In genomic region chr10:63668081-63668480, GRCh38 we compare ENCODE assay signal across 20 cellular contexts.
DNase-seq lines count a peak whose midpoint lies in the region; TF ChIP-seq lines count a peak whose summit lies in the region.
"Had no signal": no experiment of that assay in that cellular context is flagged by ENCODE, and none has a peak within 500 bp of the region (broad histone marks: within the 10 kb centered on the region; RNA-seq: fewer than 3 reads in every experiment).

No MANE protein-coding gene starts in this region.

- H3K4me1 ChIP-seq in HEK293 (ENCODE audit: control insufficient read depth, insufficient read depth, low read length): peaks cover 14% of the 10 kb centered on the region
- peaks cover 0 to 6% of the 10 kb centered on the region in 2 donors for H3K4me1 ChIP-seq in uterus

- no peaks in the 10 kb centered on the region for H3K9me3 Mint-ChIP-seq in mesothelial cell of epicardium
- H3K9me3 Mint-ChIP-seq: CD4-positive, CD25-positive, alpha-beta regulatory T cell had no signal

- TF ChIP-seq POLR2A in uterus (IDR thresholded peaks at IDR 0.05): no peak

- H3K4me3 Mint-ChIP-seq in mesothelial cell of epicardium: no peak overlapping the region
- H3K4me3 Mint-ChIP-seq: B cell; CD4-positive, CD25-positive, alpha-beta regulatory T cell had no signal

- intact Hi-C loops in uterus (cut with DNase I; ENCODE audit: low total_unique reads): no loop called here

- H3K27ac Mint-ChIP-seq in mesothelial cell of epicardium: peak overlapping the region; percentile 34
- H3K27ac Mint-ChIP-seq: B cell; CD4-positive, CD25-positive, alpha-beta regulatory T cell had no signal

- CTCF ChIA-PET in HEK293 (lab: Yijun Ruan, JAX): interaction anchor here (0.5 to 1.5 kb wide), 3 partner anchors 14 to 54 kb away, joined by 3 to 4 read pairs (median 3); no protein-coding TSS in a partner anchor

- H3K9me3 ChIP-seq in HEK293 (ENCODE audit: control insufficient read depth, insufficient read depth, low read depth, low read length): no peaks in the 10 kb centered on the region
- no peaks in the 10 kb centered on the region for H3K9me3 ChIP-seq in uterus
- H3K9me3 ChIP-seq: Caco-2, HAP-1, SJCRH30 had no signal

- no peak for TF ChIP-seq CTCF in HEK293 (tag by site-specific recombination; IDR thresholded peaks at IDR 0.05)
- no peak for TF ChIP-seq CTCF in mesothelial cell of epicardium (IDR thresholded peaks at IDR 0.05; ENCODE audit: unreplicated experiment)
- no peak for TF ChIP-seq CTCF in uterus (IDR thresholded peaks at IDR 0.05)

- no peaks in the 10 kb centered on the region for H3K36me3 ChIP-seq in HEK293 (ENCODE audit: control insufficient read depth in 2 of 2, insufficient read depth in 1 of 2, low read length in 2 of 2)
- H3K36me3 ChIP-seq in uterus: no peaks in the 10 kb centered on the region
- H3K36me3 ChIP-seq: HAP-1, SJCRH30 had no signal

- POLR2A ChIA-PET in HEK293 (lab: Yijun Ruan, JAX): no interaction called here

- no peak overlapping the region for H3K27ac ChIP-seq in HEK293 (ENCODE audit: extremely low read depth, low read depth, low read length)
- H3K27ac ChIP-seq in uterus: peak overlapping the region; percentile 9 to 33
- H3K27ac ChIP-seq: PC-9 had no signal

- H3K4me3 ChIP-seq in HEK293 (ENCODE audit: low read depth, low read length) (no peak overlapping the region), uterus (no peak overlapping the region)
- H3K4me3 ChIP-seq: HAP-1, PC-9, SJCRH30 had no signal

- no peaks in the 10 kb centered on the region for H3K27me3 ChIP-seq in uterus
- H3K27me3 ChIP-seq: SJCRH30 had no signal

- H3K36me3 Mint-ChIP-seq in mesothelial cell of epicardium: no peaks in the 10 kb centered on the region
- H3K36me3 Mint-ChIP-seq: CD4-positive, CD25-positive, alpha-beta regulatory T cell had no signal

- DNase-seq in fibroblast of gingiva (ENCODE audit: low read depth): peak; percentile 9
- DNase-seq in mesothelial cell of epicardium (ENCODE audit: low spot score in 2 of 2, unreplicated experiment in 2 of 2): no peak
- DNase-seq in uterus: no peak
- DNase-seq in ecto neural progenitor cell (ENCODE audit: low spot score): no peak
- no peak for DNase-seq in NCI-H345 treated with DMSO at 0.1 percent for 48 hours (lab: John Stamatoyannopoulos, UW; ENCODE audit: unreplicated experiment)
- DNase-seq in DMS53 treated with DMSO at 0.1 percent for 48 hours (lab: John Stamatoyannopoulos, UW; ENCODE audit: unreplicated experiment): no peak
- DNase-seq: Caco-2; CD4-positive, CD25-positive, alpha-beta regulatory T cell; DMS79 treated with DMSO at 0.1 percent for 48 hours; KBM-7; NCI-H1436; NCI-H2029; NCI-H2171 treated with DMSO at 0.1 percent for 48 hours; NCI-H510A; NCI-H82; PC-9; SJCRH30 had no signal

- H3K4me1 Mint-ChIP-seq in mesothelial cell of epicardium: peaks cover 50% of the 10 kb centered on the region
- H3K4me1 Mint-ChIP-seq: B cell; CD4-positive, CD25-positive, alpha-beta regulatory T cell had no signal

- peaks cover 8% of the 10 kb centered on the region for H3K27me3 Mint-ChIP-seq in mesothelial cell of epicardium (ENCODE audit: low read depth)
- H3K27me3 Mint-ChIP-seq: B cell had no signal

TF ChIP-seq in HEK293, 187 proteins besides CTCF, POLR2A, EP300 and RAD21:
- no peak for TF ChIP-seq ZFP37 (tag by site-specific recombination; IDR thresholded peaks at IDR 0.05)
- TF ChIP-seq ZNF169 (tag by site-specific recombination; IDR thresholded peaks at IDR 0.05): no peak
- TF ChIP-seq KLF17 (tag by site-specific recombination; IDR thresholded peaks at IDR 0.05): no peak
- peak; percentile 78 for TF ChIP-seq PRDM1 (tag by site-specific recombination; IDR thresholded peaks at IDR 0.05)
- TF ChIP-seq ZNF423 (tag by site-specific recombination; IDR thresholded peaks at IDR 0.05): no peak
TF ChIP-seq in HEK293: peak in this region for 1.
